Comparison of ENCODE assay signal across 8 cellular contexts in genomic region chr16:15154650-15155562, GRCh38.
A peak's percentile ranks its signal among the peaks of the same experiment; 100 is the strongest.
DNase-seq lines count a peak whose midpoint lies in the region; ATAC-seq and TF ChIP-seq lines count a peak whose summit lies in the region.
"Not testable (repeated sequence)": the region's sequence is repeated elsewhere in the genome, so short reads cannot be mapped to it uniquely, and the experiment has no call there.

No MANE protein-coding gene starts in this region.

- H3K9me3 ChIP-seq in naive thymus-derived CD4-positive, alpha-beta T cell (ENCODE audit: control insufficient read depth in 2 of 3, low read length in 3 of 3), result not testable (repeated sequence)

- H3K27me3 Mint-ChIP-seq in activated naive CD4-positive, alpha-beta T cell treated with anti-CD3 and anti-CD28 coated beads for 36 hours (ENCODE audit: low read depth); naive thymus-derived CD4-positive, alpha-beta T cell: not testable (repeated sequence)

- H3K9me3 Mint-ChIP-seq in activated naive CD4-positive, alpha-beta T cell treated with anti-CD3 and anti-CD28 coated beads for 36 hours; naive thymus-derived CD4-positive, alpha-beta T cell: not testable (repeated sequence)

- H3K4me1 Mint-ChIP-seq in activated naive CD4-positive, alpha-beta T cell treated with anti-CD3 and anti-CD28 coated beads for 36 hours (ENCODE audit: low read depth); naive thymus-derived CD4-positive, alpha-beta T cell: not testable (repeated sequence)

- POLR2A ChIA-PET in naive thymus-derived CD4-positive, alpha-beta T cell (lab: Charles Lee), result not testable (repeated sequence)

- TF ChIP-seq CTCF in fibroblast of villous mesenchyme (IDR thresholded peaks at IDR 0.05; ENCODE audit: insufficient read depth, low read depth, low read length), result not testable (repeated sequence)

- H3K4me3 ChIP-seq in fibroblast of villous mesenchyme (ENCODE audit: low read depth, low read length), result peak overlapping the region; percentile 50
- H3K4me3 ChIP-seq in naive thymus-derived CD4-positive, alpha-beta T cell (ENCODE audit: low read length), result not testable (repeated sequence)

- H3K36me3 ChIP-seq in naive thymus-derived CD4-positive, alpha-beta T cell (ENCODE audit: control insufficient read depth in 2 of 3, insufficient read depth in 3 of 3, low read length in 3 of 3), result not testable (repeated sequence)

- H3K36me3 Mint-ChIP-seq in activated naive CD4-positive, alpha-beta T cell treated with anti-CD3 and anti-CD28 coated beads for 36 hours (ENCODE audit: low read depth); naive thymus-derived CD4-positive, alpha-beta T cell: not testable (repeated sequence)

- not testable (repeated sequence) for H3K27ac Mint-ChIP-seq in activated naive CD4-positive, alpha-beta T cell treated with anti-CD3 and anti-CD28 coated beads for 36 hours
- peak overlapping the region in 5 of 9 donors; percentile 10 to 74 (median 51) for H3K27ac Mint-ChIP-seq in naive thymus-derived CD4-positive, alpha-beta T cell

- not testable (repeated sequence) for H3K27me3 ChIP-seq in naive thymus-derived CD4-positive, alpha-beta T cell (ENCODE audit: control insufficient read depth in 2 of 2, insufficient read depth in 2 of 2, low read length in 2 of 2)

- CTCF ChIA-PET in activated naive CD4-positive, alpha-beta T cell treated with anti-CD3 and anti-CD28 coated beads for 36 hours (lab: Charles Lee); naive thymus-derived CD4-positive, alpha-beta T cell (lab: Charles Lee): not testable (repeated sequence)

- peak overlapping the region; percentile 62 for H3K4me3 Mint-ChIP-seq in activated naive CD4-positive, alpha-beta T cell treated with anti-CD3 and anti-CD28 coated beads for 36 hours
- peak overlapping the region; percentile 60 to 82 (median 72) for H3K4me3 Mint-ChIP-seq in naive thymus-derived CD4-positive, alpha-beta T cell

- H3K4me1 ChIP-seq in naive thymus-derived CD4-positive, alpha-beta T cell (ENCODE audit: control insufficient read depth in 2 of 2, insufficient read depth in 2 of 2, low read length in 2 of 2), result not testable (repeated sequence)

- intact Hi-C loops in activated naive CD4-positive, alpha-beta T cell treated with anti-CD3 and anti-CD28 coated beads for 36 hours (cut with micrococcal nuclease); naive thymus-derived CD4-positive, alpha-beta T cell (cut with micrococcal nuclease): not testable (repeated sequence)

- peak; percentile 92 for DNase-seq in COLO668 (lab: John Stamatoyannopoulos, UW; ENCODE audit: unreplicated experiment)
- DNase-seq in GOT3 (lab: John Stamatoyannopoulos, UW), result peak; percentile 89
- DNase-seq in NCI-H187 (lab: John Stamatoyannopoulos, UW), result peak; percentile 45 to 59
- peak; percentile 53 to 76 for DNase-seq in SW 1271 (lab: John Stamatoyannopoulos, UW)
- peak; percentile 79 for DNase-seq in activated naive CD4-positive, alpha-beta T cell treated with anti-CD3 and anti-CD28 coated beads for 36 hours
- DNase-seq in fibroblast of villous mesenchyme (ENCODE audit: low read depth), result peak; percentile 97
- peak; percentile 64 to 87 (median 82) for DNase-seq in naive thymus-derived CD4-positive, alpha-beta T cell
- DNase-seq in stimulated activated CD8-positive, alpha-beta memory T cell treated with anti-CD3 and anti-CD28 coated beads, Interleukin-2, amount 100 ng/mL, for 1 hour (ENCODE audit: low read depth in 2 of 2), result peak; percentile 68 to 73

- ATAC-seq in naive thymus-derived CD4-positive, alpha-beta T cell, result peak; percentile 95

- H3K27ac ChIP-seq in naive thymus-derived CD4-positive, alpha-beta T cell (ENCODE audit: low read depth, low read length), result peak overlapping the region; percentile 35
